25 cellular contexts compared by ENCODE assay signal in genomic region chr18:59681521-59682004, GRCh38. TPM values are rescaled to one million over a fixed set of nuclear protein-coding genes. Genes with fewer than 3 reads are reported as not detected.
DNase-seq lines count a peak whose midpoint lies in the region; ATAC-seq, FAIRE-seq and TF ChIP-seq lines count a peak whose summit lies in the region.
"Had no signal": no experiment of that assay in that cellular context is flagged by ENCODE, and none has a peak within 500 bp of the region (broad histone marks: within the 10 kb centered on the region; RNA-seq: fewer than 3 reads in every experiment).

No MANE protein-coding gene starts in this region.

- no peak overlapping the region for H3K27ac ChIP-seq in hepatocyte
- H3K27ac ChIP-seq in sigmoid colon, result peak overlapping the region in 3 of 4 donors; percentile 77 to 86 (median 86)
- H3K27ac ChIP-seq: body of pancreas, foreskin keratinocyte, pancreas, SK-N-MC had no signal

- FAIRE-seq in GM12892 (lab: Jason Lieb, UNC), result no peak
- FAIRE-seq: pancreas had no signal

- H3K79me2 ChIP-seq in hepatocyte, result no peaks in the 10 kb centered on the region

- H3K27me3 ChIP-seq in hepatocyte (peaks cover 72% of the 10 kb centered on the region), sigmoid colon (no peaks in the 10 kb centered on the region)
- H3K27me3 ChIP-seq: body of pancreas, foreskin keratinocyte, pancreas had no signal

- ATAC-seq in HG03442 (IDR thresholded peaks at IDR 0.05; ENCODE audit: unreplicated experiment), result no peak
- ATAC-seq: activated CD8-positive, alpha-beta T cell treated with anti-CD3 and anti-CD28 coated beads for 36 hours; body of pancreas; CD8-positive, alpha-beta T cell; foreskin keratinocyte; pancreas; right cardiac atrium had no signal

- H4K20me1 ChIP-seq in hepatocyte (ENCODE audit: insufficient read depth, poor library complexity, severe bottlenecking), result no peaks in the 10 kb centered on the region

- 18% methylated on average over 6 of the region's 6 CpGs for WGBS in hepatocyte (ENCODE audit: low lambda C conversion rate, missing lambda C conversion rate)
- WGBS in sigmoid colon, 2 donors, result 36 to 37% methylated on average over 6 of the region's 6 CpGs

- peaks cover 15% of the 10 kb centered on the region for H3K4me1 ChIP-seq in hepatocyte (ENCODE audit: insufficient read depth)
- peaks cover 0 to 98% (median 77%) of the 10 kb centered on the region in 4 donors for H3K4me1 ChIP-seq in sigmoid colon
- H3K4me1 ChIP-seq: body of pancreas, foreskin keratinocyte, pancreas had no signal

- DNase-seq in NCI-H345 (lab: John Stamatoyannopoulos, UW) (peak; percentile 20), NCI-H345 treated with DMSO at 0.1 percent for 48 hours (lab: John Stamatoyannopoulos, UW; ENCODE audit: unreplicated experiment) (no peak), NCI-H2171 treated with DMSO at 0.1 percent for 48 hours (lab: John Stamatoyannopoulos, UW) (peak; percentile 63), hepatocyte (ENCODE audit: low spot score) (no peak), sigmoid colon (peak; percentile 72), GM12892 (ENCODE audit: insufficient read length) (no peak), T1000 (lab: John Stamatoyannopoulos, UW) (no peak)
- DNase-seq: activated CD8-positive, alpha-beta T cell treated with anti-CD3 and anti-CD28 coated beads for 36 hours; activated gamma-delta T cell; activated T-cell treated with anti-CD3 and anti-CD28 coated beads for 4 hours; AML-193; body of pancreas; CD8-positive, alpha-beta T cell; foreskin keratinocyte; hypothalamus; Karpas-422; kidney glomerular epithelial cell; mammary epithelial cell; NCI-H2081 treated with DMSO at 0.1 percent for 48 hours; pancreas; right cardiac atrium; RPMI8226; T-helper 9 cell had no signal

- no peak overlapping the region for H3K4me3 ChIP-seq in hepatocyte
- H3K4me3 ChIP-seq in sigmoid colon, result no peak overlapping the region
- H3K4me3 ChIP-seq: body of pancreas, pancreas, SK-N-MC had no signal

- H2AFZ ChIP-seq in hepatocyte, result no peak overlapping the region

- H3K4me2 ChIP-seq in hepatocyte, result peak overlapping the region; percentile 1

- H3K36me3 ChIP-seq in hepatocyte (replicated peaks; ENCODE audit: insufficient read depth, low read depth) (no peaks in the 10 kb centered on the region), sigmoid colon (no peaks in the 10 kb centered on the region)
- H3K36me3 ChIP-seq: pancreas had no signal

- TF ChIP-seq CTCF in hepatocyte (IDR thresholded peaks at IDR 0.05; ENCODE audit: poor library complexity) (no peak), sigmoid colon (IDR thresholded peaks at IDR 0.05) (no peak)

- H3K9me3 ChIP-seq in hepatocyte (ENCODE audit: low read depth) (no peaks in the 10 kb centered on the region), sigmoid colon (no peaks in the 10 kb centered on the region)
- H3K9me3 ChIP-seq: body of pancreas, pancreas had no signal

- no peak for TF ChIP-seq EP300 in sigmoid colon (IDR thresholded peaks at IDR 0.05)

- TF ChIP-seq POLR2A in sigmoid colon (IDR thresholded peaks at IDR 0.05), result no peak
- no peak for TF ChIP-seq POLR2A in GM12892 (IDR thresholded peaks at IDR 0.05; ENCODE audit: low read depth, low read length)

- H3K9me2 ChIP-seq in hepatocyte (replicated peaks; ENCODE audit: insufficient read depth), result no peaks in the 10 kb centered on the region

- intact Hi-C loops in sigmoid colon (cut with DNase I), result no loop called here

RNA-seq across cellular contexts. Expression of gene CCBE1, which starts 15.7 kb away (rescaled TPM):
- total RNA-seq in hepatocyte (2.8 and 3.1 TPM in 2 replicates), sigmoid colon (10 to 100 TPM; 38.9 to 61.1 (median 48.9) TPM)
- polyA plus RNA-seq in hepatocyte (9.2 and 16.4 TPM in 2 replicates), sigmoid colon (1 to 10 TPM in 1 of 3 donors, under 1 TPM in 2; 0.23 to 2.4 (median 0.60) TPM)
- polyA plus RNA-seq in GM12892 (2012; ENCODE audit: missing spikeins), result not detected
- total RNA-seq: activated CD8-positive, alpha-beta T cell treated with anti-CD3 and anti-CD28 coated beads for 36 hours; CD8-positive, alpha-beta T cell had no signal

Comparison
In these comparisons a context has a peak if more than half of its experiments do, and no peak if none do; other contexts are left out.
1. DNase-seq: peak in NCI-H345 (single experiment), NCI-H2171 treated with DMSO at 0.1 percent for 48 hours (single experiment) and sigmoid colon (single experiment); none in NCI-H345 treated with DMSO at 0.1 percent for 48 hours (single experiment), hepatocyte (single experiment), GM12892 (single experiment) and T1000 (single experiment).